ENCODE assay signal across 9 cellular contexts in the genomic region with DNA sequence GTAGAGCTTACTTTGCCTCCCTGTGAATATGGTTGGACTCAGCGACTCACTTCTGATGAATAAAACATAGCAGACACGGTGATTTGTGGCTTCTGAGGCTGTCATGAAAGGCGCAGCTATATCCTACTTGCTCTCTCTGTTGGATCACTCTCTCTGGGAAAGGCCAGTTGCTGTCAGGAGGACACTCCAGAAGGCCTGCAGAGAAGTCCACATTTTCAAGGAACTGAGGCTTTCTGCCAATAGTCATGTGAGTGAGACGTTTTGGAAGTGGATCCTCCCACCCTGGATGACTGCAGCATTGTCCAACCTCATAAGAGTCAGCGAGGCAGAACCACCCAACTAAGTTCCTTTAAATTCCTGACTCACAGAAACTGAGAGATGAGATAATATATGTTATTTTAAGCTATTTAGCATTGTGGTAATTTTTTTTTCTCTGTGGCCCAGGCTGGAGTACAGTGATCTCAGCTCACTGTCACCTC.
DNase-seq lines count a peak whose midpoint lies in the region; ATAC-seq, FAIRE-seq and TF ChIP-seq lines count a peak whose summit lies in the region.
"Had no signal": no experiment of that assay in that cellular context is flagged by ENCODE, and none has a peak within 500 bp of the region (broad histone marks: within the 10 kb centered on the region; RNA-seq: fewer than 3 reads in every experiment).

No MANE protein-coding gene starts in this region.

- no peak for TF ChIP-seq POLR2A in endothelial cell of umbilical vein (IDR thresholded peaks at IDR 0.05; ENCODE audit: low read depth, low read length)

- H3K4me1 Mint-ChIP-seq in CD4-positive, alpha-beta memory T cell: no peaks in the 10 kb centered on the region

- H3K36me3 ChIP-seq in endothelial cell of umbilical vein (ENCODE audit: control insufficient read depth in 2 of 2, extremely low read depth in 1 of 2, insufficient read depth in 2 of 2, low read length in 2 of 2) (no peaks in the 10 kb centered on the region), colonic mucosa (no peaks in the 10 kb centered on the region)
- no peaks in the 10 kb centered on the region for H3K36me3 ChIP-seq in CD4-positive, alpha-beta memory T cell (ENCODE audit: insufficient read depth, low read length)

- peak; percentile 48 for ATAC-seq in HG03521 (IDR thresholded peaks at IDR 0.05; ENCODE audit: unreplicated experiment)

- POLR2A ChIA-PET in endothelial cell of umbilical vein (lab: Charles Lee): no interaction called here
- POLR2A ChIA-PET in CD4-positive, alpha-beta memory T cell (lab: Charles Lee; ENCODE audit: partially characterized antibody): no interaction called here

- no peak overlapping the region for H3K4me2 ChIP-seq in endothelial cell of umbilical vein (ENCODE audit: insufficient read depth, low read length)

- H3K27me3 Mint-ChIP-seq in CD4-positive, alpha-beta memory T cell: no peaks in the 10 kb centered on the region

- no peaks in the 10 kb centered on the region for H4K20me1 ChIP-seq in endothelial cell of umbilical vein (replicated peaks; ENCODE audit: control insufficient read depth, extremely low read depth, insufficient read depth, low read length)

- no peaks in the 10 kb centered on the region for H3K9me1 ChIP-seq in endothelial cell of umbilical vein (replicated peaks; ENCODE audit: control insufficient read depth, extremely low read depth, insufficient read depth, low read length)

- H3K27ac ChIP-seq in endothelial cell of umbilical vein (ENCODE audit: insufficient read depth, low read depth, low read length) (no peak overlapping the region), colonic mucosa (no peak overlapping the region)
- H3K27ac ChIP-seq in CD4-positive, alpha-beta memory T cell (ENCODE audit: low read depth, low read length): no peak overlapping the region

- FAIRE-seq in endothelial cell of umbilical vein (lab: Jason Lieb, UNC): no peak
- FAIRE-seq: A204.1 had no signal

- H3K4me1 ChIP-seq in endothelial cell of umbilical vein (ENCODE audit: control insufficient read depth, extremely low read depth, insufficient read depth, low read length) (peaks cover 9% of the 10 kb centered on the region), colonic mucosa (no peaks in the 10 kb centered on the region)
- H3K4me1 ChIP-seq in CD4-positive, alpha-beta memory T cell (ENCODE audit: insufficient read depth, low read length): no peaks in the 10 kb centered on the region

- BruUV-seq in endothelial cell of umbilical vein (replicated peaks; lab: Mats Ljungman, UMichigan): no TSS peak

- intact Hi-C loops in endothelial cell of umbilical vein (cut with micrococcal nuclease): no loop called here
- intact Hi-C loops in colonic mucosa (cut with DNase I): no loop called here
- intact Hi-C loops in CD4-positive, alpha-beta memory T cell (cut with micrococcal nuclease): no loop called here

- H3K9me3 Mint-ChIP-seq in CD4-positive, alpha-beta memory T cell: peaks cover 0 to 3% (median 0%) of the 10 kb centered on the region in 8 donors

- H2AFZ ChIP-seq in endothelial cell of umbilical vein (ENCODE audit: low read depth, low read length): no peak overlapping the region

- DNase-seq in NCI-H2029 (lab: John Stamatoyannopoulos, UW) (peak; percentile 15), NCI-H2029 treated with DMSO at 0.1 percent for 48 hours (lab: John Stamatoyannopoulos, UW) (no peak), endothelial cell of umbilical vein (ENCODE audit: low read depth, low spot score) (peak; percentile 10), colonic mucosa (no peak), SW 1271 (lab: John Stamatoyannopoulos, UW) (no peak)
- peak; percentile 19 to 23 for DNase-seq in stimulated activated CD4-positive, alpha-beta T cell treated with anti-CD3 and anti-CD28 coated beads, Interleukin-2, amount 100 ng/mL, for 24 hours
- DNase-seq in CD4-positive, alpha-beta memory T cell: no peak

- H3K27ac Mint-ChIP-seq in CD4-positive, alpha-beta memory T cell: no peak overlapping the region

- no peak for TF ChIP-seq CTCF in endothelial cell of umbilical vein (IDR thresholded peaks at IDR 0.05; ENCODE audit: extremely low read depth in 1 of 2, insufficient read depth in 1 of 2, low read depth in 1 of 2, low read length in 2 of 2)
- no peak for TF ChIP-seq CTCF in colonic mucosa (IDR thresholded peaks at IDR 0.05)

- H3K9me3 ChIP-seq in endothelial cell of umbilical vein (replicated peaks; ENCODE audit: control insufficient read depth, insufficient read depth, low read length): no peaks in the 10 kb centered on the region
- no peaks in the 10 kb centered on the region for H3K9me3 ChIP-seq in colonic mucosa
- no peaks in the 10 kb centered on the region for H3K9me3 ChIP-seq in CD4-positive, alpha-beta memory T cell (ENCODE audit: control insufficient read depth in 1 of 2, low read length in 2 of 2)

- H3K27me3 ChIP-seq in endothelial cell of umbilical vein (ENCODE audit: control insufficient read depth in 2 of 2, insufficient read depth in 2 of 2, low read length in 2 of 2): no peaks in the 10 kb centered on the region
- no peaks in the 10 kb centered on the region for H3K27me3 ChIP-seq in colonic mucosa
- H3K27me3 ChIP-seq in CD4-positive, alpha-beta memory T cell (ENCODE audit: insufficient read depth, low read length): no peaks in the 10 kb centered on the region

- dilution Hi-C loops in endothelial cell of umbilical vein (cut with MboI; ENCODE audit: extremely low pct_ligation_motif_present, low sequenced_read_pairs): no loop called here

- H3K4me3 Mint-ChIP-seq in CD4-positive, alpha-beta memory T cell: no peak overlapping the region

- H3K9ac ChIP-seq in endothelial cell of umbilical vein (replicated peaks; ENCODE audit: extremely low read depth, insufficient read depth, low read length): no peak overlapping the region
- H3K9ac ChIP-seq in colonic mucosa (ENCODE audit: low read depth in 2 of 2, low read length in 2 of 2): no peak overlapping the region

- CTCF ChIA-PET in endothelial cell of umbilical vein (lab: Charles Lee): no interaction called here
- CTCF ChIA-PET in CD4-positive, alpha-beta memory T cell (lab: Charles Lee; ENCODE audit: partially characterized antibody): no interaction called here

- H3K79me2 ChIP-seq in endothelial cell of umbilical vein (ENCODE audit: control insufficient read depth, insufficient read depth, low read length): no peaks in the 10 kb centered on the region

- H3K36me3 Mint-ChIP-seq in CD4-positive, alpha-beta memory T cell: no peaks in the 10 kb centered on the region

- H3K4me3 ChIP-seq in endothelial cell of umbilical vein (replicated peaks in 1 of 3; ENCODE audit: insufficient read depth in 1 of 3, low read depth in 1 of 3, low read length in 3 of 3): no peak overlapping the region
- H3K4me3 ChIP-seq in colonic mucosa: no peak overlapping the region
- H3K4me3 ChIP-seq in CD4-positive, alpha-beta memory T cell (ENCODE audit: low read length in 2 of 2): no peak overlapping the region

TF ChIP-seq in endothelial cell of umbilical vein, 7 proteins besides CTCF, POLR2A, EP300 and RAD21:
- TF ChIP-seq FOS (IDR thresholded peaks at IDR 0.05; ENCODE audit: borderline replicate concordance, insufficient read depth, low read length) (no peak), JUN (IDR thresholded peaks at IDR 0.05; ENCODE audit: borderline replicate concordance, insufficient read depth, insufficient read length, low read depth) (no peak), EZH2 (IDR thresholded peaks at IDR 0.05; ENCODE audit: borderline replicate concordance, low read depth, low read length, severe bottlenecking) (no peak), POLR2AphosphoS5 (IDR thresholded peaks at IDR 0.05; ENCODE audit: insufficient read depth, low read depth, low read length) (no peak), MYC (IDR thresholded peaks at IDR 0.05; ENCODE audit: low read depth, low read length) (no peak), GATA2 (IDR thresholded peaks at IDR 0.05; ENCODE audit: insufficient read depth, insufficient read length, low read depth, low read length) (no peak)
- TF ChIP-seq, protein P1, sequence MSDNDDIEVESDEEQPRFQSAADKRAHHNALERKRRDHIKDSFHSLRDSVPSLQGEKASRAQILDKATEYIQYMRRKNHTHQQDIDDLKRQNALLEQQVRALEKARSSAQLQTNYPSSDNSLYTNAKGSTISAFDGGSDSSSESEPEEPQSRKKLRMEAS (IDR thresholded peaks at IDR 0.05; ENCODE audit: insufficient read depth, insufficient read length): no peak
TF ChIP-seq in endothelial cell of umbilical vein: peak in this region for 0.

Comparison
In these comparisons a context has a peak if more than half of its experiments do, and no peak if none do; other contexts are left out.
1. DNase-seq: peak in NCI-H2029 (single experiment), endothelial cell of umbilical vein (single experiment) and stimulated activated CD4-positive, alpha-beta T cell treated with anti-CD3 and anti-CD28 coated beads, Interleukin-2, amount 100 ng/mL, for 24 hours (2 of 2); none in NCI-H2029 treated with DMSO at 0.1 percent for 48 hours (single experiment), colonic mucosa (single experiment), CD4-positive, alpha-beta memory T cell (0 of 5) and SW 1271 (0 of 2).